14 cellular contexts compared by ENCODE assay signal in genomic region chr14:30223966-30224365, GRCh38.
A peak's percentile ranks its signal among the peaks of the same experiment; 100 is the strongest.
DNase-seq lines count a peak whose midpoint lies in the region; ATAC-seq, FAIRE-seq and TF ChIP-seq lines count a peak whose summit lies in the region.
"Had no signal": no experiment of that assay in that cellular context is flagged by ENCODE, and none has a peak within 500 bp of the region (broad histone marks: within the 10 kb centered on the region; RNA-seq: fewer than 3 reads in every experiment).

No MANE protein-coding gene starts in this region.

- H3K9ac ChIP-seq in astrocyte (ENCODE audit: low read length), result no peak overlapping the region
- H3K9ac ChIP-seq: BLaER1 had no signal

- TF ChIP-seq CTCF in astrocyte (IDR thresholded peaks at IDR 0.05; ENCODE audit: insufficient read depth, low read depth, low read length) (no peak), stomach (IDR thresholded peaks at IDR 0.05) (no peak)

- H3K4me1 ChIP-seq in astrocyte (ENCODE audit: insufficient read depth, low read length), result peaks cover 21% of the 10 kb centered on the region
- peaks cover 8% of the 10 kb centered on the region for H3K4me1 ChIP-seq in right cardiac atrium (ENCODE audit: control insufficient read depth, insufficient read depth, low read length)
- peaks cover 29 to 67% (median 48%) of the 10 kb centered on the region in 4 donors for H3K4me1 ChIP-seq in stomach
- H3K4me1 ChIP-seq: BLaER1 had no signal

- no peak for TF ChIP-seq EP300 in stomach (IDR thresholded peaks at IDR 0.05)

- H3K79me2 ChIP-seq in astrocyte (ENCODE audit: insufficient read depth, low read length), result no peaks in the 10 kb centered on the region

- H3K4me3 ChIP-seq in MG63, result no peak overlapping the region
- H3K4me3 ChIP-seq in astrocyte (ENCODE audit: insufficient read depth, low read depth, low read length), result no peak overlapping the region
- H3K4me3 ChIP-seq in right cardiac atrium (ENCODE audit: low read length), result no peak overlapping the region
- no peak overlapping the region for H3K4me3 ChIP-seq in stomach
- H3K4me3 ChIP-seq: BLaER1, SJSA1 had no signal

- no peaks in the 10 kb centered on the region for H3K27me3 Mint-ChIP-seq in astrocyte (ENCODE audit: low read depth, unreplicated experiment)
- H3K27me3 Mint-ChIP-seq: activated CD8-positive, alpha-beta T cell treated with anti-CD3 and anti-CD28 coated beads for 36 hours had no signal

- H3K4me2 ChIP-seq in astrocyte (ENCODE audit: low read length), result peak overlapping the region; percentile 50
- H3K4me2 ChIP-seq: BLaER1 had no signal

- 81% methylated on average over 3 of the region's 3 CpGs for WGBS in right cardiac atrium
- WGBS in stomach, 5 donors, result 30 to 53% (median 38%) methylated on average over 3 of the region's 3 CpGs

- no peak overlapping the region for H3K27ac ChIP-seq in astrocyte (ENCODE audit: low read depth, low read length)
- no peak overlapping the region for H3K27ac ChIP-seq in right cardiac atrium (ENCODE audit: low read length)
- H3K27ac ChIP-seq in stomach, result peak overlapping the region in 4 of 5 donors; percentile 14 to 69 (median 64)
- H3K27ac ChIP-seq: BLaER1, SJSA1 had no signal

- H3K36me3 Mint-ChIP-seq in astrocyte (ENCODE audit: low read depth, unreplicated experiment), result no peaks in the 10 kb centered on the region

- ATAC-seq in right cardiac atrium (peak; percentile 36 to 37), HG02970 (IDR thresholded peaks at IDR 0.05; ENCODE audit: low FRiP score, unreplicated experiment) (no peak), HG02763 (IDR thresholded peaks at IDR 0.05; ENCODE audit: unreplicated experiment) (no peak)
- ATAC-seq: activated CD8-positive, alpha-beta T cell treated with anti-CD3 and anti-CD28 coated beads for 36 hours had no signal

- intact Hi-C loops in right cardiac atrium (cut with DNase I), result no loop called here
- intact Hi-C loops in stomach (cut with DNase I; ENCODE audit: low total_unique reads), result no loop called here

- H3K9me3 Mint-ChIP-seq in astrocyte (ENCODE audit: unreplicated experiment), result no peaks in the 10 kb centered on the region
- H3K9me3 Mint-ChIP-seq: activated CD8-positive, alpha-beta T cell treated with anti-CD3 and anti-CD28 coated beads for 36 hours had no signal

- H3K9me3 ChIP-seq in MG63, result no peaks in the 10 kb centered on the region
- no peaks in the 10 kb centered on the region for H3K9me3 ChIP-seq in astrocyte (ENCODE audit: insufficient read depth, low read depth, low read length)
- no peaks in the 10 kb centered on the region for H3K9me3 ChIP-seq in right cardiac atrium (ENCODE audit: control insufficient read depth, low read length)
- no peaks in the 10 kb centered on the region for H3K9me3 ChIP-seq in stomach
- H3K9me3 ChIP-seq: BLaER1, SJSA1 had no signal

- peak; percentile 75 for DNase-seq in MG63
- DNase-seq in astrocyte (ENCODE audit: low read depth), result no peak
- peak in 2 of 3 donors; percentile 28 to 58 for DNase-seq in right cardiac atrium
- DNase-seq in stomach, result peak; percentile 83
- no peak for DNase-seq in activated CD4-positive, alpha-beta T cell treated with anti-CD3 and anti-CD28 coated beads for 48 hours
- no peak for DNase-seq in urothelium cell line (ENCODE audit: low spot score)
- DNase-seq: activated CD8-positive, alpha-beta T cell treated with anti-CD3 and anti-CD28 coated beads for 36 hours; effector CD4-positive, alpha-beta T cell; Karpas-422; NK-92 treated with Interleukin-12 subunit alpha and Interleukin-12 subunit beta, amount 100 ng/mL, for 24 hours had no signal

- TF ChIP-seq POLR2A in stomach (IDR thresholded peaks at IDR 0.05), result no peak

- peaks cover 22% of the 10 kb centered on the region for H3K4me1 Mint-ChIP-seq in astrocyte (ENCODE audit: low read depth, unreplicated experiment)

- H3K27me3 ChIP-seq in MG63 (no peaks in the 10 kb centered on the region), astrocyte (ENCODE audit: insufficient read depth, low read length) (no peaks in the 10 kb centered on the region), right cardiac atrium (ENCODE audit: control insufficient read depth, insufficient read depth) (no peaks in the 10 kb centered on the region), stomach (no peaks in the 10 kb centered on the region)
- H3K27me3 ChIP-seq: BLaER1, SJSA1 had no signal

- H2AFZ ChIP-seq in astrocyte (ENCODE audit: low read depth, low read length), result no peak overlapping the region

- H3K4me3 Mint-ChIP-seq in astrocyte (ENCODE audit: unreplicated experiment), result no peak overlapping the region
- H3K4me3 Mint-ChIP-seq: activated CD8-positive, alpha-beta T cell treated with anti-CD3 and anti-CD28 coated beads for 36 hours had no signal

- no peaks in the 10 kb centered on the region for H3K36me3 ChIP-seq in MG63
- no peaks in the 10 kb centered on the region for H3K36me3 ChIP-seq in astrocyte (ENCODE audit: insufficient read depth, low read length)
- no peaks in the 10 kb centered on the region for H3K36me3 ChIP-seq in stomach
- H3K36me3 ChIP-seq: BLaER1, SJSA1 had no signal

- no peaks in the 10 kb centered on the region for H4K20me1 ChIP-seq in astrocyte (ENCODE audit: insufficient read depth, low read length)
- H4K20me1 ChIP-seq: BLaER1 had no signal

- H3K27ac Mint-ChIP-seq in astrocyte (ENCODE audit: unreplicated experiment), result no peak overlapping the region
- H3K27ac Mint-ChIP-seq: activated CD8-positive, alpha-beta T cell treated with anti-CD3 and anti-CD28 coated beads for 36 hours had no signal

- FAIRE-seq in astrocyte (lab: Jason Lieb, UNC), result no peak
- no peak for FAIRE-seq in urothelium cell line (lab: Jason Lieb, UNC)

Comparison
In these comparisons a context has a peak if more than half of its experiments do, and no peak if none do; other contexts are left out.
1. DNase-seq: peak in MG63 (single experiment), right cardiac atrium (2 of 3) and stomach (single experiment); none in astrocyte (single experiment), activated CD4-positive, alpha-beta T cell treated with anti-CD3 and anti-CD28 coated beads for 48 hours (single experiment) and urothelium cell line (single experiment).
2. H3K27ac ChIP-seq: peak in stomach (4 of 5); none in astrocyte (single experiment) and right cardiac atrium (single experiment).
3. ATAC-seq: peak in right cardiac atrium (2 of 2); none in HG02970 (single experiment) and HG02763 (single experiment).